Comparison of ENCODE assay signal across 11 cellular contexts in genomic region chr2:64402876-64403275, GRCh38. TPM values are rescaled to one million over a fixed set of nuclear protein-coding genes. Genes with fewer than 3 reads are reported as not detected.
DNase-seq lines count a peak whose midpoint lies in the region; ATAC-seq and TF ChIP-seq lines count a peak whose summit lies in the region.
"Had no signal": no experiment of that assay in that cellular context is flagged by ENCODE, and none has a peak within 500 bp of the region (broad histone marks: within the 10 kb centered on the region; RNA-seq: fewer than 3 reads in every experiment).

No MANE protein-coding gene starts in this region.

- 13% methylated on average over 1 of the region's 1 CpG for WGBS in mesenchymal stem cell
- 42 to 43% methylated on average over 1 of the region's 1 CpG for WGBS in transverse colon (ENCODE audit: low coverage in 1 of 2), 2 donors

- peaks cover 0 to 7% of the 10 kb centered on the region in 2 experiments for H3K27me3 ChIP-seq in mesenchymal stem cell (ENCODE audit: control insufficient read depth in 1 of 2, insufficient read depth in 1 of 2, low read length in 2 of 2)
- no peaks in the 10 kb centered on the region for H3K27me3 ChIP-seq in transverse colon
- H3K27me3 ChIP-seq in H7 (ENCODE audit: control insufficient read depth, insufficient read depth, low read length), result no peaks in the 10 kb centered on the region

- H3K9ac ChIP-seq in mesenchymal stem cell (ENCODE audit: low read length), result no peak overlapping the region

- in situ Hi-C loops in transverse colon (cut with MboI; ENCODE audit: low pct_ligation_motif_present in 1 of 4, low pct_unique_long_range_greater_than_20kb in 1 of 4, low sequenced_read_pairs in 3 of 4), result no loop called here

- intact Hi-C loops in activated CD4-positive, alpha-beta T cell treated with anti-CD3 and anti-CD28 coated beads for 36 hours (cut with DNase I, micrococcal nuclease), result no loop called here
- intact Hi-C loops in transverse colon (cut with DNase I; ENCODE audit: low total_unique reads), result no loop called here

- no peak overlapping the region for H2BK15ac ChIP-seq in mesenchymal stem cell (ENCODE audit: low read depth, poor library complexity, severe bottlenecking)

- no peak overlapping the region for H3K4me2 ChIP-seq in mesenchymal stem cell (ENCODE audit: low read length, poor library complexity, severe bottlenecking)

- peak; percentile 42 for TF ChIP-seq CTCF in chondrocyte (IDR thresholded peaks at IDR 0.05)
- peak in 3 of 5 experiments; percentile 10 to 41 (median 37) for TF ChIP-seq CTCF in transverse colon (IDR thresholded peaks at IDR 0.05)

- no peak overlapping the region for H3K4ac ChIP-seq in mesenchymal stem cell (ENCODE audit: low read depth in 1 of 2, low read length in 2 of 2)

- H3K36me3 Mint-ChIP-seq in activated CD4-positive, alpha-beta T cell treated with anti-CD3 and anti-CD28 coated beads for 36 hours (ENCODE audit: low read depth), result no peaks in the 10 kb centered on the region
- H3K36me3 Mint-ChIP-seq in chondrocyte (ENCODE audit: low read depth), result no peaks in the 10 kb centered on the region

- H3K27ac Mint-ChIP-seq in activated CD4-positive, alpha-beta T cell treated with anti-CD3 and anti-CD28 coated beads for 36 hours, result no peak overlapping the region
- peak overlapping the region; percentile 72 for H3K27ac Mint-ChIP-seq in chondrocyte (ENCODE audit: unreplicated experiment)

- no peaks in the 10 kb centered on the region for H3K79me1 ChIP-seq in mesenchymal stem cell (replicated peaks; ENCODE audit: low read length, poor library complexity, severe bottlenecking)

- CTCF ChIA-PET in activated CD4-positive, alpha-beta T cell treated with anti-CD3 and anti-CD28 coated beads for 36 hours (lab: Charles Lee), result interaction anchor here (1.5 kb wide), 1 partner anchor 72 kb away, joined by 4 read pairs; no protein-coding TSS in a partner anchor

- peak overlapping the region in 1 of 2 experiments; percentile 37 for H3K18ac ChIP-seq in mesenchymal stem cell (ENCODE audit: low read depth in 1 of 2, low read length in 2 of 2)

- no peak overlapping the region for H2AFZ ChIP-seq in mesenchymal stem cell (ENCODE audit: low read depth, low read length)

- H3K4me1 Mint-ChIP-seq in activated CD4-positive, alpha-beta T cell treated with anti-CD3 and anti-CD28 coated beads for 36 hours, result no peaks in the 10 kb centered on the region
- peaks cover 56% of the 10 kb centered on the region for H3K4me1 Mint-ChIP-seq in chondrocyte (ENCODE audit: low read depth)

- H2BK12ac ChIP-seq in mesenchymal stem cell (ENCODE audit: low read length in 2 of 2), result no peak overlapping the region

- no peak overlapping the region for H3K4me3 Mint-ChIP-seq in activated CD4-positive, alpha-beta T cell treated with anti-CD3 and anti-CD28 coated beads for 36 hours
- H3K4me3 Mint-ChIP-seq in chondrocyte (ENCODE audit: unreplicated experiment), result no peak overlapping the region

- H3K4me1 ChIP-seq in mesenchymal stem cell (ENCODE audit: control insufficient read depth, insufficient read depth, low read depth, low read length) (peaks cover 7% of the 10 kb centered on the region), transverse colon (peaks cover 33 to 70% (median 61%) of the 10 kb centered on the region in 4 donors)

- H3K27ac ChIP-seq in mesenchymal stem cell (ENCODE audit: low read length, poor library complexity, severe bottlenecking) (no peak overlapping the region), transverse colon (peak overlapping the region; percentile 88 to 89 (median 89))

- no peaks in the 10 kb centered on the region for H3K27me3 Mint-ChIP-seq in activated CD4-positive, alpha-beta T cell treated with anti-CD3 and anti-CD28 coated beads for 36 hours
- H3K27me3 Mint-ChIP-seq in chondrocyte (ENCODE audit: low read depth), result peaks cover 4% of the 10 kb centered on the region

- no peak overlapping the region for H2BK5ac ChIP-seq in mesenchymal stem cell (ENCODE audit: low read depth, low read length, poor library complexity, severe bottlenecking)

- peak; percentile 11 for DNase-seq in activated CD4-positive, alpha-beta T cell treated with anti-CD3 and anti-CD28 coated beads for 36 hours
- no peak for DNase-seq in activated CD4-positive, alpha-beta T cell treated with anti-CD3 and anti-CD28 coated beads for 48 hours
- no peak for DNase-seq in chondrocyte (ENCODE audit: low spot score)
- DNase-seq in mesenchymal stem cell, result peak; percentile 83
- DNase-seq in transverse colon, result no peak
- DNase-seq in H7, result no peak
- no peak for DNase-seq in medulla oblongata (ENCODE audit: extremely low spot score)
- DNase-seq in NCI-H1694 (lab: John Stamatoyannopoulos, UW), result no peak
- DNase-seq: NCI-H146, SHP77, substantia nigra had no signal

- no peak overlapping the region for H2AK5ac ChIP-seq in mesenchymal stem cell (ENCODE audit: low read length, severe bottlenecking)

- TF ChIP-seq POLR2A in transverse colon (IDR thresholded peaks at IDR 0.05), result no peak

- no peak for TF ChIP-seq EP300 in transverse colon (IDR thresholded peaks at IDR 0.05; ENCODE audit: low read depth)

- POLR2A ChIA-PET in activated CD4-positive, alpha-beta T cell treated with anti-CD3 and anti-CD28 coated beads for 36 hours (lab: Charles Lee), result no interaction called here

- peak overlapping the region; percentile 54 for H2BK120ac ChIP-seq in mesenchymal stem cell (ENCODE audit: low read depth, low read length)

- H3K9me3 ChIP-seq in mesenchymal stem cell (ENCODE audit: control insufficient read depth, low read length) (no peaks in the 10 kb centered on the region), transverse colon (no peaks in the 10 kb centered on the region)

- H3K9me3 Mint-ChIP-seq in activated CD4-positive, alpha-beta T cell treated with anti-CD3 and anti-CD28 coated beads for 36 hours (ENCODE audit: low read depth), result no peaks in the 10 kb centered on the region
- no peaks in the 10 kb centered on the region for H3K9me3 Mint-ChIP-seq in chondrocyte (ENCODE audit: low read depth)

- H3K36me3 ChIP-seq in mesenchymal stem cell (ENCODE audit: control insufficient read depth in 1 of 2, insufficient read depth in 2 of 2, low read depth in 1 of 2, low read length in 2 of 2) (no peaks in the 10 kb centered on the region), transverse colon (no peaks in the 10 kb centered on the region), H7 (replicated peaks; ENCODE audit: control insufficient read depth, insufficient read depth, low read length) (no peaks in the 10 kb centered on the region)

- no peak overlapping the region for H3K23ac ChIP-seq in mesenchymal stem cell (ENCODE audit: low read length in 2 of 2)

- ATAC-seq in activated CD4-positive, alpha-beta T cell treated with anti-CD3 and anti-CD28 coated beads for 36 hours, result peak; percentile 39

- no peak overlapping the region for H3K14ac ChIP-seq in mesenchymal stem cell (ENCODE audit: low read length in 2 of 2)

- H3K4me3 ChIP-seq in mesenchymal stem cell (ENCODE audit: insufficient read depth in 1 of 2, low read depth in 1 of 2, low read length in 2 of 2) (peak overlapping the region in 1 of 2 experiments; percentile 5), transverse colon (no peak overlapping the region), H7 (ENCODE audit: insufficient read depth, low read depth, low read length) (no peak overlapping the region)

- no peak overlapping the region for H4K91ac ChIP-seq in mesenchymal stem cell (ENCODE audit: low read length)

- H4K8ac ChIP-seq in mesenchymal stem cell (ENCODE audit: low read length), result peak overlapping the region; percentile 28

RNA-seq across cellular contexts. Expression of gene LGALSL, which starts 51.1 kb away (rescaled TPM):
- 1 to 10 TPM; 1.9 to 2.2 TPM for total RNA-seq in activated CD4-positive, alpha-beta T cell treated with anti-CD3 and anti-CD28 coated beads for 36 hours
- total RNA-seq in chondrocyte (12.2 to 26.3 TPM (median 25.0 TPM) in 3 replicates), transverse colon (10 to 100 TPM; 13.1 to 30.7 (median 18.1) TPM)
- polyA plus RNA-seq in mesenchymal stem cell (2013, experiment 1 of 2), result 8.2 TPM
- polyA plus RNA-seq in mesenchymal stem cell (2013, experiment 2 of 2), result 9.2 TPM
- total RNA-seq in H7 (2014; rRNA removed; shearing (Covaris generic)), result 12.0 and 12.1 TPM in 2 replicates

Comparison
In these comparisons a context has a peak if more than half of its experiments do, and no peak if none do; other contexts are left out.
1. DNase-seq: peak in activated CD4-positive, alpha-beta T cell treated with anti-CD3 and anti-CD28 coated beads for 36 hours (single experiment) and mesenchymal stem cell (single experiment); none in activated CD4-positive, alpha-beta T cell treated with anti-CD3 and anti-CD28 coated beads for 48 hours (single experiment), chondrocyte (single experiment), transverse colon (single experiment), H7 (single experiment), medulla oblongata (single experiment) and NCI-H1694 (single experiment).